ENCODE assay signal across 30 cellular contexts in genomic region chr1:201881617-201882016, GRCh38. TPM values are rescaled to one million over a fixed set of nuclear protein-coding genes. Genes with fewer than 3 reads are reported as not detected.
DNase-seq lines count a peak whose midpoint lies in the region; ATAC-seq, FAIRE-seq and TF ChIP-seq lines count a peak whose summit lies in the region.
"Had no signal": no experiment of that assay in that cellular context is flagged by ENCODE, and none has a peak within 500 bp of the region (broad histone marks: within the 10 kb centered on the region; RNA-seq: fewer than 3 reads in every experiment).

No MANE protein-coding gene starts in this region.

- H3K4ac ChIP-seq in H9 (ENCODE audit: low read depth, low read length), result no peak overlapping the region

- ATAC-seq in GM18519 (IDR thresholded peaks at IDR 0.05; ENCODE audit: low FRiP score, unreplicated experiment) (no peak), SK-N-SH treated with all-trans-retinoic acid at 6 μM for 48 hours (no peak)
- ATAC-seq: left lung; stimulated activated naive CD8-positive, alpha-beta T cell treated with anti-CD3 and anti-CD28 coated beads, Interleukin-15, amount 100 ng/mL, for 72 hours had no signal

- H3K27ac ChIP-seq in H9 (ENCODE audit: insufficient read length, low read depth, low read length), result no peak overlapping the region
- H3K27ac ChIP-seq in neutrophil, result peak overlapping the region; percentile 89
- H3K27ac ChIP-seq: cardiac muscle cell, uterus, WERI-Rb-1 had no signal

- H3K4me3 ChIP-seq in bronchial epithelial cell (ENCODE audit: low read depth, low read length), result no peak overlapping the region
- H3K4me3 ChIP-seq in neutrophil (ENCODE audit: low read depth in 1 of 2, low read length in 1 of 2), result no peak overlapping the region
- H3K4me3 ChIP-seq: cardiac muscle cell, left lung, right atrium auricular region, thoracic aorta, uterus had no signal

- H3K18ac ChIP-seq in H9 (ENCODE audit: insufficient read length, low read depth, low read length), result no peak overlapping the region

- no peak overlapping the region for H2AFZ ChIP-seq in H9 (ENCODE audit: low read length)

- no peak overlapping the region for H3T11ph ChIP-seq in H9 (ENCODE audit: low read length)

- H3K9ac ChIP-seq in H9 (ENCODE audit: extremely low read depth, insufficient read length, low read length), result no peak overlapping the region

- no peaks in the 10 kb centered on the region for H3K23me2 ChIP-seq in H9 (ENCODE audit: insufficient read length, low read depth, low read length, poor library complexity, severe bottlenecking)

- no peak for DNase-seq in CD14-positive monocyte (ENCODE audit: low spot score)
- DNase-seq in H9, result no peak
- DNase-seq in bronchial epithelial cell (ENCODE audit: low read depth), result no peak
- no peak for DNase-seq in HT-29 (ENCODE audit: low spot score)
- DNase-seq: ACHN; activated CD4-positive, alpha-beta T cell treated with anti-CD3 and anti-CD28 coated beads for 48 hours; activated gamma-delta T cell; activated naive CD8-positive, alpha-beta T cell treated with anti-CD3 and anti-CD28 coated beads, Interleukin-2, amount 10 ng/mL, durations not matched to agents 7 days and 5 days; aorta; DMS153; effector CD4-positive, alpha-beta T cell; hippocampal formation; left lung; NCI-H1694; NCI-H446; NCI-H748 treated with DMSO at 0.1 percent for 48 hours; stimulated activated CD4-positive, alpha-beta T cell treated with anti-CD3 and anti-CD28 coated beads, Interleukin-1b, Interleukin-23, amount 100 ng/mL, for 48 hours; stimulated activated naive CD8-positive, alpha-beta T cell treated with anti-CD3 and anti-CD28 coated beads, Interleukin-15, amount 100 ng/mL, for 72 hours; T1000; uterus had no signal

- H3K23ac ChIP-seq in H9 (ENCODE audit: insufficient read length, low read depth, low read length), result no peak overlapping the region

- H4K8ac ChIP-seq in H9 (replicated peaks; ENCODE audit: insufficient read length, low read depth, low read length), result no peak overlapping the region

- H3K9me3 Mint-ChIP-seq in CD14-positive monocyte (peaks cover 0 to 2% (median 0%) of the 10 kb centered on the region in 7 donors), H9 (no peaks in the 10 kb centered on the region)
- H3K9me3 Mint-ChIP-seq: activated naive CD8-positive, alpha-beta T cell treated with anti-CD3 and anti-CD28 coated beads, Interleukin-2, amount 10 ng/mL, durations not matched to agents 7 days and 5 days; activated T-cell treated with anti-CD3 and anti-CD28 coated beads, Interleukin-2, amount 50 U/mL, for 24 hours; memory B cell; stimulated activated naive CD8-positive, alpha-beta T cell treated with anti-CD3 and anti-CD28 coated beads, Interleukin-15, amount 100 ng/mL, for 72 hours had no signal

- H3K9me3 ChIP-seq in H9 (ENCODE audit: control insufficient read depth, low read depth, low read length) (no peaks in the 10 kb centered on the region), neutrophil (no peaks in the 10 kb centered on the region)
- H3K9me3 ChIP-seq: left lung, right atrium auricular region, thoracic aorta, uterus had no signal

- H3K4me1 ChIP-seq in H9 (ENCODE audit: insufficient read depth, low read length) (peaks cover 2% of the 10 kb centered on the region; the same call in 1 of the 2 replicates), neutrophil (ENCODE audit: control insufficient read depth in 1 of 2, insufficient read depth in 1 of 2, low read depth in 1 of 2, low read length in 1 of 2) (peaks cover 40% of the 10 kb centered on the region in 2 experiments)
- H3K4me1 ChIP-seq: uterus had no signal

- H2BK12ac ChIP-seq in H9 (ENCODE audit: insufficient read length, low read depth, low read length), result no peak overlapping the region

- no peak overlapping the region for H3K56ac ChIP-seq in H9 (ENCODE audit: insufficient read length, low read depth, low read length)

- H3K27me3 Mint-ChIP-seq in CD14-positive monocyte (ENCODE audit: low read depth in 3 of 3), result peaks cover 5 to 16% (median 12%) of the 10 kb centered on the region in 3 donors
- H3K27me3 Mint-ChIP-seq in H9 (ENCODE audit: low read depth), result no peaks in the 10 kb centered on the region; the same call in 1 of the 2 replicates

- H3K4me3 Mint-ChIP-seq in CD14-positive monocyte (no peak overlapping the region), H9 (no peak overlapping the region)
- H3K4me3 Mint-ChIP-seq: activated naive CD8-positive, alpha-beta T cell treated with anti-CD3 and anti-CD28 coated beads, Interleukin-2, amount 10 ng/mL, durations not matched to agents 7 days and 5 days; activated T-cell treated with anti-CD3 and anti-CD28 coated beads, Interleukin-2, amount 50 U/mL, for 24 hours; memory B cell; stimulated activated naive CD8-positive, alpha-beta T cell treated with anti-CD3 and anti-CD28 coated beads, Interleukin-15, amount 100 ng/mL, for 72 hours had no signal

- no CpG with 5 or more reads among the region's 1 CpG for WGBS in H9 (ENCODE audit: extremely low coverage, insufficient read length, low lambda C conversion rate)

- H3K36me3 Mint-ChIP-seq in CD14-positive monocyte (peaks cover 3 to 10% of the 10 kb centered on the region in 2 donors), H9 (ENCODE audit: insufficient read depth in 1 of 3, low read depth in 3 of 3) (peaks cover 0 to 16% (median 3%) of the 10 kb centered on the region in 3 experiments; a peak in 4 of 7 replicates)
- H3K36me3 Mint-ChIP-seq: activated naive CD8-positive, alpha-beta T cell treated with anti-CD3 and anti-CD28 coated beads, Interleukin-2, amount 10 ng/mL, durations not matched to agents 7 days and 5 days had no signal

- no peak overlapping the region for H2BK5ac ChIP-seq in H9 (ENCODE audit: insufficient read length, low read length)

- no peaks in the 10 kb centered on the region for H3K79me2 ChIP-seq in H9 (ENCODE audit: insufficient read depth, low read length)

- H4K20me1 ChIP-seq in H9 (ENCODE audit: control insufficient read depth, insufficient read depth, insufficient read length), result no peaks in the 10 kb centered on the region

- H3K4me1 Mint-ChIP-seq in CD14-positive monocyte, result peaks cover 41% of the 10 kb centered on the region
- peaks cover 27 to 30% of the 10 kb centered on the region in 2 experiments for H3K4me1 Mint-ChIP-seq in H9
- H3K4me1 Mint-ChIP-seq: activated naive CD8-positive, alpha-beta T cell treated with anti-CD3 and anti-CD28 coated beads, Interleukin-2, amount 10 ng/mL, durations not matched to agents 7 days and 5 days had no signal

- H3K14ac ChIP-seq in H9 (ENCODE audit: insufficient read depth, low read length), result no peak overlapping the region

- H3K27ac Mint-ChIP-seq in CD14-positive monocyte, result peak overlapping the region; percentile 79 to 95 (median 87)
- peak overlapping the region in 2 of 3 experiments; percentile 33 to 81; a peak in 4 of 7 replicates for H3K27ac Mint-ChIP-seq in H9
- H3K27ac Mint-ChIP-seq: activated naive CD8-positive, alpha-beta T cell treated with anti-CD3 and anti-CD28 coated beads, Interleukin-2, amount 10 ng/mL, durations not matched to agents 7 days and 5 days; activated T-cell treated with anti-CD3 and anti-CD28 coated beads, Interleukin-2, amount 50 U/mL, for 24 hours; memory B cell; stimulated activated naive CD8-positive, alpha-beta T cell treated with anti-CD3 and anti-CD28 coated beads, Interleukin-15, amount 100 ng/mL, for 72 hours had no signal

- H2BK20ac ChIP-seq in H9 (ENCODE audit: low read depth, low read length, poor library complexity, severe bottlenecking), result no peak overlapping the region

- no peak overlapping the region for H4K5ac ChIP-seq in H9 (ENCODE audit: insufficient read length, low read depth, low read length)

- H2AK5ac ChIP-seq in H9 (ENCODE audit: insufficient read length, low read length), result no peak overlapping the region

- no peak overlapping the region for H2BK15ac ChIP-seq in H9 (ENCODE audit: low read depth, low read length)

- H3K36me3 ChIP-seq in bronchial epithelial cell (ENCODE audit: control insufficient read depth, insufficient read depth, low read length) (no peaks in the 10 kb centered on the region), neutrophil (peaks cover 8% of the 10 kb centered on the region)
- H3K36me3 ChIP-seq: cardiac muscle cell, right atrium auricular region, thoracic aorta, uterus had no signal

- no peak overlapping the region for H3K4me2 ChIP-seq in H9 (ENCODE audit: insufficient read depth, insufficient read length, low read length)

- no peaks in the 10 kb centered on the region for H3K79me1 ChIP-seq in H9 (ENCODE audit: insufficient read depth, low read depth, low read length, poor library complexity, severe bottlenecking)

- H2BK120ac ChIP-seq in H9 (ENCODE audit: low read depth, low read length, poor library complexity, severe bottlenecking), result no peak overlapping the region

- TF ChIP-seq CTCF in CD14-positive monocyte (IDR thresholded peaks at IDR 0.05) (no peak), H9 (conservative IDR thresholded peaks at IDR 0.05) (no peak), bronchial epithelial cell (IDR thresholded peaks at IDR 0.05; ENCODE audit: insufficient read depth, low read length, severe bottlenecking) (no peak), neutrophil (IDR thresholded peaks at IDR 0.05) (no peak)

- intact Hi-C loops in CD14-positive monocyte (cut with micrococcal nuclease), result loop anchor here in 1 of 2 donors (5.0 to 10.0 kb wide), 2 partner anchors 54 to 263 kb away; partner anchors contain the start of genes ARL8A and IPO9

- peak; percentile 7 for FAIRE-seq in bronchial epithelial cell (lab: Jason Lieb, UNC)
- FAIRE-seq: colon had no signal

- H3K27me3 ChIP-seq in H9 (ENCODE audit: insufficient read depth, low read length) (no peaks in the 10 kb centered on the region), bronchial epithelial cell (ENCODE audit: control insufficient read depth, insufficient read depth, low read length) (no peaks in the 10 kb centered on the region), neutrophil (peaks cover 20% of the 10 kb centered on the region)
- H3K27me3 ChIP-seq: cardiac muscle cell, right atrium auricular region, uterus had no signal

- H4K91ac ChIP-seq in H9 (ENCODE audit: insufficient read length, low read depth, low read length), result no peak overlapping the region

TF ChIP-seq in SK-N-SH treated with all-trans-retinoic acid at 6 μM for 48 hours, 23 proteins besides CTCF, POLR2A, EP300 and RAD21 (continues in another document):
- TF ChIP-seq OSR1 (CRISPR knock-in tag; IDR thresholded peaks at IDR 0.05) (no peak), ZFP3 (CRISPR knock-in tag; IDR thresholded peaks at IDR 0.05) (no peak), ZNF70 (CRISPR knock-in tag; IDR thresholded peaks at IDR 0.05) (no peak), CSDC2 (CRISPR knock-in tag; IDR thresholded peaks at IDR 0.05) (no peak), ZNF565 (CRISPR knock-in tag; conservative IDR thresholded peaks at IDR 0.05; ENCODE audit: low read depth) (no peak)

RNA-seq across cellular contexts. Expression of gene SHISA4, which starts 7.1 kb away (rescaled TPM):
- polyA plus RNA-seq in CD14-positive monocyte, result 1 to 10 TPM; 1.5 to 2.3 TPM
- total RNA-seq in H9 (2021) (6.3 and 8.1 TPM in 2 replicates), bronchial epithelial cell (3.2 and 3.9 TPM in 2 replicates)
- total RNA-seq in HT-29 (2014; rRNA removed; shearing (Covaris generic)), result 6.2 and 6.6 TPM in 2 replicates

RNA-seq across cellular contexts. Expression of gene IPO9, which starts 52.7 kb away (rescaled TPM):
- 10 to 100 TPM; 11.3 to 12.0 TPM for polyA plus RNA-seq in CD14-positive monocyte
- total RNA-seq in H9 (2021) (104 TPM in 2 replicates), bronchial epithelial cell (10.3 and 14.0 TPM in 2 replicates)
- 21.5 and 39.6 TPM in 2 replicates for total RNA-seq in HT-29 (2014; rRNA removed; shearing (Covaris generic))
